ENCODE assay signal across 10 cellular contexts in the genomic region with DNA sequence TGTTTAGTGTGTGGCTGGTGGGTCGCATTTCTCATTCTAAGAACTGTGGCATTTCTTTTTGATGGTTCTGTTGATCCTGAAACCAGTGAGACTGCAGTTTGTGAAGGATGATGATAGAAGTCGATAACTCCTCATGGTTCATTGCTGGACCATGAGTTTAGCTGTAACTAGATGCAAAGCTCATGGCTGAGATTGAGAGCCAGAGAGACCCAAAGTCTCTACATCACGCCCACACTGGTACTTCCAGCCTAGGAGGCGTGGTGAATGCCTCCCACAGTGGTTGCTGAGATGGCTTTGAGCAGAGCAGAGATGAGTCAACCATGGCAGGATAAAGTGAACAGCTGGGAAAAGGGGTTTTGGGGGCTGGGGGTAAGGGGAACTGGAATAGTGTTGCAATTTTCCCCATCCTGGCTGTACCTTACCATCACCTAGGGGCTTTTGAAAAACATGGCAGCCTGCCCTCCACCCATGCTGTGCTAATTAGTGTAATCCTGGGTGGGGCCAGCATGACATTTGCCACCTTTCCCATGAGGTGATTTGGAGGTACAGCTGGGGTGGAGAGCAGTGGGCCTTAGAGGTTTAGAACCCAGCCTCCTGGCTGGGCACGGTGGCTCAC. TPM values are rescaled to one million over a fixed set of nuclear protein-coding genes. Genes with fewer than 3 reads are reported as not detected.
A peak's percentile ranks its signal among the peaks of the same experiment; 100 is the strongest.
DNase-seq lines count a peak whose midpoint lies in the region; ATAC-seq and TF ChIP-seq lines count a peak whose summit lies in the region.
"Had no signal": no experiment of that assay in that cellular context is flagged by ENCODE, and none has a peak within 500 bp of the region (broad histone marks: within the 10 kb centered on the region; RNA-seq: fewer than 3 reads in every experiment).

No MANE protein-coding gene starts in this region.

- no peaks in the 10 kb centered on the region for H4K20me1 ChIP-seq in OCI-LY7 (ENCODE audit: insufficient read depth, low read length)

- no peaks in the 10 kb centered on the region for H3K27me3 ChIP-seq in CD4-positive, alpha-beta T cell (ENCODE audit: control insufficient read depth, insufficient read depth, low read length)

- peaks cover 16% of the 10 kb centered on the region for H3K4me1 ChIP-seq in OCI-LY7 (ENCODE audit: insufficient read depth, low read length, poor library complexity, severe bottlenecking)

- BruUV-seq in OCI-LY7 (replicated peaks; lab: Mats Ljungman, UMichigan), result no TSS peak

- in situ Hi-C loops in astrocyte of the spinal cord (cut with HindIII; ENCODE audit: low sequenced_read_pairs) (no loop called here), GM13976 (cut with MboI; ENCODE audit: low sequenced_read_pairs, unreplicated experiment) (no loop called here)

- no peak for ATAC-seq in CD4-positive, alpha-beta T cell (ENCODE audit: poor library complexity)
- peak; percentile 30 for ATAC-seq in GM21381 (IDR thresholded peaks at IDR 0.05; ENCODE audit: unreplicated experiment)

- POLR2A ChIA-PET in CD4-positive, alpha-beta T cell (lab: Charles Lee), result interaction anchor here (8.8 kb wide), 1 partner anchor 18 kb away, joined by 213 read pairs; a partner anchor contains a TSS
- POLR2A ChIA-PET in OCI-LY7 (lab: Charles Lee), result interaction anchor here (0.6 kb wide), 1 partner anchor 507 kb away, joined by 5 read pairs; no protein-coding TSS in a partner anchor

- H3K9me2 ChIP-seq in OCI-LY7 (ENCODE audit: insufficient read depth, low read length), result no peaks in the 10 kb centered on the region

- H3K27ac ChIP-seq in CD4-positive, alpha-beta T cell (ENCODE audit: low read depth, low read length), result peak overlapping the region; percentile 40
- no peak overlapping the region for H3K27ac ChIP-seq in OCI-LY7 (ENCODE audit: low read depth, low read length, poor library complexity, severe bottlenecking)

- H2AFZ ChIP-seq in OCI-LY7 (ENCODE audit: low read length), result no peak overlapping the region

- H3K4me1 Mint-ChIP-seq in CD4-positive, alpha-beta T cell (ENCODE audit: low read depth), result peaks cover 96% of the 10 kb centered on the region

- peak overlapping the region; percentile 60 for H3K4me3 Mint-ChIP-seq in CD4-positive, alpha-beta T cell
- H3K4me3 Mint-ChIP-seq: IgD-negative memory B cell had no signal

- DNase-seq in CD4-positive, alpha-beta T cell, result peak in 2 of 10 experiments; percentile 26 to 27
- peak; percentile 76 for DNase-seq in LHCN-M2 (ENCODE audit: low read depth)
- DNase-seq in astrocyte of the spinal cord (ENCODE audit: low read depth, low spot score), result peak; percentile 10
- DNase-seq in GM13976 (ENCODE audit: low spot score), result no peak
- DNase-seq in NCI-H524 (lab: John Stamatoyannopoulos, UW), result no peak
- no peak for DNase-seq in OCI-LY7 (ENCODE audit: low spot score)
- no peak for DNase-seq in glomerular visceral epithelial cell (ENCODE audit: extremely low spot score)
- DNase-seq: DMS79 had no signal

- H3K27me3 Mint-ChIP-seq in CD4-positive, alpha-beta T cell, result no peaks in the 10 kb centered on the region

- H3K4me2 ChIP-seq in OCI-LY7 (ENCODE audit: low read length), result no peak overlapping the region

- H3K79me2 ChIP-seq in OCI-LY7 (ENCODE audit: insufficient read depth, low read depth, low read length), result no peaks in the 10 kb centered on the region

- H3K9me3 ChIP-seq in CD4-positive, alpha-beta T cell (ENCODE audit: control insufficient read depth, low read length), result no peaks in the 10 kb centered on the region
- H3K9me3 ChIP-seq in OCI-LY7 (ENCODE audit: low read length), result no peaks in the 10 kb centered on the region

- H3K9me3 Mint-ChIP-seq in CD4-positive, alpha-beta T cell, result no peaks in the 10 kb centered on the region
- H3K9me3 Mint-ChIP-seq: IgD-negative memory B cell had no signal

- CTCF ChIA-PET in CD4-positive, alpha-beta T cell (lab: Charles Lee), result no interaction called here
- CTCF ChIA-PET in OCI-LY7 (lab: Charles Lee; ENCODE audit: unreplicated experiment), result no interaction called here

- H3K36me3 Mint-ChIP-seq in CD4-positive, alpha-beta T cell (ENCODE audit: low read depth), result peaks cover 13% of the 10 kb centered on the region
- H3K36me3 Mint-ChIP-seq: IgD-negative memory B cell had no signal

- TF ChIP-seq CTCF in CD4-positive, alpha-beta T cell (IDR thresholded peaks at IDR 0.05), result no peak
- no peak for TF ChIP-seq CTCF in astrocyte of the spinal cord (IDR thresholded peaks at IDR 0.05; ENCODE audit: low read depth, low read length)
- no peak for TF ChIP-seq CTCF in GM13976 (IDR thresholded peaks at IDR 0.05; ENCODE audit: borderline replicate concordance, control extremely low read depth, extremely low read depth, insufficient read depth, missing control alignments)
- TF ChIP-seq CTCF in OCI-LY7 (conservative IDR thresholded peaks at IDR 0.05; ENCODE audit: low read length), result no peak

- peak overlapping the region; percentile 95 for H3K27ac Mint-ChIP-seq in CD4-positive, alpha-beta T cell

- H3K4me3 ChIP-seq in astrocyte of the spinal cord (ENCODE audit: low read depth, low read length), result no peak overlapping the region
- H3K4me3 ChIP-seq in OCI-LY7 (ENCODE audit: low read depth, low read length, poor library complexity, severe bottlenecking), result no peak overlapping the region

- intact Hi-C loops in CD4-positive, alpha-beta T cell (cut with DNase I, micrococcal nuclease), result loop anchor here in 1 of 2 experiments (10.0 kb wide), 2 partner anchors 266 to 474 kb away; a partner anchor contains a TSS
- intact Hi-C loops in OCI-LY7 (cut with micrococcal nuclease; ENCODE audit: unreplicated experiment), result no loop called here

- H3K36me3 ChIP-seq in OCI-LY7 (ENCODE audit: insufficient read depth, low read length), result no peaks in the 10 kb centered on the region

RNA-seq across cellular contexts. Expression of a gene that starts 24.1 kb away (rescaled TPM):
- total RNA-seq in CD4-positive, alpha-beta T cell, result 10 to 100 TPM; 86.4 to 89.2 TPM
- 11.8 and 13.9 TPM in 2 replicates for total RNA-seq in LHCN-M2 (2014; rRNA removed)
- 5.7 TPM for polyA plus RNA-seq in LHCN-M2 (2012)
- total RNA-seq in OCI-LY7 (2014; rRNA removed; shearing (Covaris generic)), result 14.3 and 28.5 TPM in 2 replicates
- 27.5 and 28.6 TPM in 2 replicates for total RNA-seq in OCI-LY7 (2022)

Comparison
In these comparisons a context has a peak if more than half of its experiments do, and no peak if none do; other contexts are left out.
1. DNase-seq: peak in LHCN-M2 (single experiment) and astrocyte of the spinal cord (single experiment); none in GM13976 (single experiment), NCI-H524 (0 of 2), OCI-LY7 (single experiment) and glomerular visceral epithelial cell (single experiment).